In genomic region chr19:38303517-38304351, GRCh38 we compare ENCODE assay signal across 12 cellular contexts. TPM values are rescaled to one million over a fixed set of nuclear protein-coding genes. Genes with fewer than 3 reads are reported as not detected.
DNase-seq lines count a peak whose midpoint lies in the region; ATAC-seq and TF ChIP-seq lines count a peak whose summit lies in the region.
"Had no signal": no experiment of that assay in that cellular context is flagged by ENCODE, and none has a peak within 500 bp of the region (broad histone marks: within the 10 kb centered on the region; RNA-seq: fewer than 3 reads in every experiment).

Gene C19orf33 (plus strand): TSS chr19:38304251. CDS start chr19:38304262, 11 bp downstream.

- H3K27ac ChIP-seq in Panc1 (ENCODE audit: low read length) (peak within 1 kb of the TSS; percentile 90), muscle layer of duodenum (ENCODE audit: low read length) (peak within 1 kb of the TSS; percentile 82)
- H3K27ac ChIP-seq: KMS-11 had no signal

- BruUV-seq in Panc1 (replicated peaks; lab: Mats Ljungman, UMichigan), result no TSS peak

- H3K4me3 ChIP-seq in Panc1 (ENCODE audit: low read depth in 2 of 2, low read length in 2 of 2), result peak within 1 kb of the TSS; percentile 71 to 88
- H3K4me3 ChIP-seq in fibroblast of villous mesenchyme (ENCODE audit: low read depth, low read length), result no peak within 1 kb of the TSS
- peak within 1 kb of the TSS in 1 of 2 donors; percentile 19 for H3K4me3 ChIP-seq in muscle layer of duodenum (ENCODE audit: low read depth in 1 of 2, low read length in 2 of 2)

- CTCF ChIA-PET in Panc1 (lab: Charles Lee), result interaction anchor here (1.1 kb wide), 1 partner anchor 37 kb away, joined by 3 read pairs; no protein-coding TSS in a partner anchor

- in situ Hi-C loops in ACHN (cut with HindIII; ENCODE audit: low pct_ligation_motif_present, low pct_unique_long_range_greater_than_20kb, low sequenced_read_pairs) (no loop called here), Panc1 (cut with HindIII; ENCODE audit: low pct_unique_long_range_greater_than_20kb, low sequenced_read_pairs) (no loop called here)

- POLR2A ChIA-PET in Panc1 (lab: Charles Lee), result interaction anchor here (0.6 to 1.4 kb wide), 5 partner anchors 33 to 1617 kb away, joined by 3 to 13 read pairs (median 8); no protein-coding TSS in a partner anchor

- H3K4me1 ChIP-seq in Panc1 (ENCODE audit: control insufficient read depth, insufficient read depth, low read length), result peaks cover 61% of the 10 kb centered on the region
- H3K4me1 ChIP-seq in muscle layer of duodenum (ENCODE audit: control insufficient read depth in 1 of 2, insufficient read depth in 2 of 2, low read length in 2 of 2), result no peaks in the 10 kb centered on the region

- ATAC-seq in Panc1 (peak; percentile 57), GM19328 (IDR thresholded peaks at IDR 0.05; ENCODE audit: unreplicated experiment) (no peak), GM21526 (IDR thresholded peaks at IDR 0.05; ENCODE audit: low FRiP score, unreplicated experiment) (no peak)

- intact Hi-C loops in Panc1 (cut with micrococcal nuclease; ENCODE audit: unreplicated experiment), result no loop called here

- TF ChIP-seq CTCF in Panc1 (IDR thresholded peaks at IDR 0.05) (no peak), fibroblast of villous mesenchyme (IDR thresholded peaks at IDR 0.05; ENCODE audit: insufficient read depth, low read depth, low read length) (no peak)

- H3K27me3 ChIP-seq in Panc1 (ENCODE audit: control insufficient read depth, insufficient read depth, low read length) (no peaks in the 10 kb centered on the region), muscle layer of duodenum (ENCODE audit: low read depth, low read length) (no peaks in the 10 kb centered on the region)

- H3K9me3 ChIP-seq in Panc1 (ENCODE audit: control insufficient read depth, insufficient read depth, low read depth, low read length), result no peaks in the 10 kb centered on the region
- no peaks in the 10 kb centered on the region for H3K9me3 ChIP-seq in muscle layer of duodenum (ENCODE audit: control insufficient read depth in 1 of 2, low read length in 2 of 2)

- H3K36me3 ChIP-seq in Panc1 (ENCODE audit: control insufficient read depth, insufficient read depth, low read length) (no peaks in the 10 kb centered on the region; the same call in 1 of the 2 replicates), muscle layer of duodenum (ENCODE audit: control insufficient read depth in 1 of 2, insufficient read depth in 2 of 2, low read length in 2 of 2) (peaks cover 8 to 22% of the 10 kb centered on the region in 2 donors)

- peak; percentile 88 for DNase-seq in ACHN
- DNase-seq in Panc1 (ENCODE audit: low read depth, low spot score), result peak; percentile 86
- peak; percentile 30 for DNase-seq in fibroblast of villous mesenchyme (ENCODE audit: low read depth)
- DNase-seq in cortex of kidney (lab: John Stamatoyannopoulos, UW), result no peak
- DNase-seq in DMS153 treated with DMSO at 0.1 percent for 48 hours (lab: John Stamatoyannopoulos, UW; ENCODE audit: unreplicated experiment), result no peak
- DNase-seq: activated CD8-positive, alpha-beta memory T cell treated with anti-CD3 and anti-CD28 coated beads for 24 hours; AML-193; RPMI8226 had no signal

RNA-seq across cellular contexts. Expression of gene C19orf33, which starts in this region (rescaled TPM):
- total RNA-seq in Panc1 (2021; ENCODE audit: unreplicated experiment) (201 TPM), fibroblast of villous mesenchyme (1.3 and 3.2 TPM in 2 replicates)
- polyA plus RNA-seq in Panc1 (2012; ENCODE audit: insufficient read length), result 306 TPM

Comparison
In these comparisons a context has a peak if more than half of its experiments do, and no peak if none do; other contexts are left out.
1. RNA of gene C19orf33 (total RNA-seq): 201 TPM in Panc1 (single experiment); 1.3 to 3.2 TPM in fibroblast of villous mesenchyme; every median in the first group is over 10 times any median in the second.
2. DNase-seq: peak in ACHN (single experiment), Panc1 (single experiment) and fibroblast of villous mesenchyme (single experiment); none in cortex of kidney (single experiment) and DMS153 treated with DMSO at 0.1 percent for 48 hours (single experiment).